Comparison of ENCODE assay signal across 8 cellular contexts in genomic region chr22:23857606-23858483, GRCh38. TPM values are rescaled to one million over a fixed set of nuclear protein-coding genes. Genes with fewer than 3 reads are reported as not detected.
DNase-seq lines count a peak whose midpoint lies in the region; ATAC-seq, FAIRE-seq and TF ChIP-seq lines count a peak whose summit lies in the region.

A gene with protein sequence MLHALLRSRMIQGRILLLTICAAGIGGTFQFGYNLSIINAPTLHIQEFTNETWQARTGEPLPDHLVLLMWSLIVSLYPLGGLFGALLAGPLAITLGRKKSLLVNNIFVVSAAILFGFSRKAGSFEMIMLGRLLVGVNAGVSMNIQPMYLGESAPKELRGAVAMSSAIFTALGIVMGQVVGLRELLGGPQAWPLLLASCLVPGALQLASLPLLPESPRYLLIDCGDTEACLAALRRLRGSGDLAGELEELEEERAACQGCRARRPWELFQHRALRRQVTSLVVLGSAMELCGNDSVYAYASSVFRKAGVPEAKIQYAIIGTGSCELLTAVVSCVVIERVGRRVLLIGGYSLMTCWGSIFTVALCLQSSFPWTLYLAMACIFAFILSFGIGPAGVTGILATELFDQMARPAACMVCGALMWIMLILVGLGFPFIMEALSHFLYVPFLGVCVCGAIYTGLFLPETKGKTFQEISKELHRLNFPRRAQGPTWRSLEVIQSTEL (plus strand): TSS chr22:23857875. CDS start chr22:23858000, 125 bp downstream.

- peak within 1 kb of the TSS; percentile 81 to 90 for H3K27ac ChIP-seq in A549
- no peak within 1 kb of the TSS for H3K27ac ChIP-seq in brain microvascular endothelial cell
- H3K27ac ChIP-seq in iPS DF 6.9 (ENCODE audit: low read length) = no peak within 1 kb of the TSS
- peak within 1 kb of the TSS; percentile 94 to 99 (median 98) for H3K27ac ChIP-seq in gastrocnemius medialis

- in situ Hi-C loops in brain microvascular endothelial cell (cut with HindIII; ENCODE audit: low pct_ligation_motif_present, low sequenced_read_pairs) = no loop called here
- in situ Hi-C loops in gastrocnemius medialis (cut with MboI; ENCODE audit: low sequenced_read_pairs in 4 of 4) = loop anchor here in 3 of 4 donors (10.0 to 25.0 kb wide), 2 partner anchors 313 to 321 kb away; no protein-coding TSS in a partner anchor

- H3K4me2 ChIP-seq in A549 = peak within 1 kb of the TSS; percentile 93

- no peak for FAIRE-seq in A549 (lab: Jason Lieb, UNC)

- TF ChIP-seq EP300 in A549 (IDR thresholded peaks at IDR 0.05) = no peak

- CTCF ChIA-PET in A549 (lab: Yijun Ruan, JAX) = interaction anchor here (1.0 to 3.1 kb wide), 4 partner anchors 8 to 36 kb away, joined by 3 to 27 read pairs (median 6); partner anchors contain the start of gene MIF

- H3K36me3 ChIP-seq in brain microvascular endothelial cell (replicated peaks) (no peaks in the 10 kb centered on the region), iPS DF 6.9 (ENCODE audit: control insufficient read depth, insufficient read depth, low read length) (no peaks in the 10 kb centered on the region), gastrocnemius medialis (no peaks in the 10 kb centered on the region)

- POLR2A ChIA-PET in A549 (lab: Yijun Ruan, JAX) = interaction anchor here (0.5 to 1.2 kb wide), 15 partner anchors 8 to 1751 kb away, joined by 3 to 25 read pairs (median 5); partner anchors contain the start of genes CHCHD10 and MIF

- TF ChIP-seq POLR2A in A549 (IDR thresholded peaks at IDR 0.05; ENCODE audit: low read length) (peak; percentile 92), GM18526 (IDR thresholded peaks at IDR 0.05; ENCODE audit: extremely low read depth, insufficient read length) (peak; percentile 94), gastrocnemius medialis (IDR thresholded peaks at IDR 0.05) (peak; percentile 70 to 87)

- no peak for TF ChIP-seq RAD21 in A549 (conservative IDR thresholded peaks at IDR 0.05 in 1 of 2, IDR thresholded peaks at IDR 0.05 in 1 of 2)

- H3K4me3 ChIP-seq in A549 = peak within 1 kb of the TSS; percentile 58
- H3K4me3 ChIP-seq in brain microvascular endothelial cell (ENCODE audit: low read depth, low read length) = peak within 1 kb of the TSS; percentile 74
- H3K4me3 ChIP-seq in iPS DF 6.9 (ENCODE audit: low read length) = peak within 1 kb of the TSS; percentile 50; the same call in 1 of the 2 replicates
- peak within 1 kb of the TSS; percentile 77 to 88 (median 86) for H3K4me3 ChIP-seq in gastrocnemius medialis

- no peaks in the 10 kb centered on the region for H3K9me3 ChIP-seq in A549
- no peaks in the 10 kb centered on the region for H3K9me3 ChIP-seq in iPS DF 6.9 (ENCODE audit: control insufficient read depth, insufficient read depth, low read length)
- H3K9me3 ChIP-seq in gastrocnemius medialis = no peaks in the 10 kb centered on the region

- peaks cover 9% of the 10 kb centered on the region; the same call in 1 of the 3 replicates for H3K4me1 ChIP-seq in A549
- peaks cover 2% of the 10 kb centered on the region; the same call in 1 of the 2 replicates for H3K4me1 ChIP-seq in iPS DF 6.9 (ENCODE audit: control insufficient read depth, insufficient read depth, low read length)
- H3K4me1 ChIP-seq in gastrocnemius medialis = peaks cover 18 to 23% of the 10 kb centered on the region in 2 donors

- DNase-seq in A549 (ENCODE audit: low read depth in 1 of 2, low spot score in 1 of 2) (peak; percentile 85 to 95), NCI-H2107 treated with DMSO at 0.1 percent for 48 hours (lab: John Stamatoyannopoulos, UW; ENCODE audit: unreplicated experiment) (peak; percentile 79), UCSD-AML1 (lab: John Stamatoyannopoulos, UW; ENCODE audit: unreplicated experiment) (peak; percentile 97), brain microvascular endothelial cell (peak; percentile 95), iPS DF 6.9 (ENCODE audit: low read depth, low spot score) (peak; percentile 97), gastrocnemius medialis (peak; percentile 94 to 97)

- TF ChIP-seq CTCF in A549 (IDR thresholded peaks at IDR 0.05) (no peak), brain microvascular endothelial cell (IDR thresholded peaks at IDR 0.05; ENCODE audit: low read depth, low read length, missing control alignments) (peak; percentile 47), gastrocnemius medialis (IDR thresholded peaks at IDR 0.05 in 4 of 5, conservative IDR thresholded peaks at IDR 0.05 in 1 of 5) (peak in 2 of 5 experiments; percentile 23 to 33)

- intact Hi-C loops in gastrocnemius medialis (cut with DNase I; ENCODE audit: low total_unique reads) = loop anchor here (5.0 kb wide), 1 partner anchor 34 kb away; the partner anchor contains the start of gene MIF

- WGBS in A549 (ENCODE audit: missing lambda C conversion rate) = 14% methylated on average over 24 of the region's 60 CpGs
- WGBS in iPS DF 6.9 (ENCODE audit: insufficient coverage, insufficient read length) = no CpG with 5 or more reads among the region's 60 CpGs

- ATAC-seq in A549 (peak; percentile 96 to 97), HG03064 (IDR thresholded peaks at IDR 0.05; ENCODE audit: low read depth, unreplicated experiment) (peak; percentile 90), gastrocnemius medialis (peak; percentile 94 to 95)

- H3K27me3 ChIP-seq in brain microvascular endothelial cell (replicated peaks) = no peaks in the 10 kb centered on the region
- no peaks in the 10 kb centered on the region for H3K27me3 ChIP-seq in iPS DF 6.9 (ENCODE audit: control insufficient read depth, insufficient read depth, low read length)
- no peaks in the 10 kb centered on the region for H3K27me3 ChIP-seq in gastrocnemius medialis

TF ChIP-seq in A549, 52 proteins besides CTCF, POLR2A, EP300 and RAD21:
- 0 out of 2 replicates have a peak, but pooled peaks have one; percentile 24 for TF ChIP-seq E2F6 (IDR thresholded peaks at IDR 0.05; ENCODE audit: borderline replicate concordance, low read depth)
- no peak for TF ChIP-seq ZSCAN20 (CRISPR knock-in tag; IDR thresholded peaks at IDR 0.05)
- TF ChIP-seq ZNF302 (CRISPR knock-in tag; IDR thresholded peaks at IDR 0.05) = no peak
- no peak for TF ChIP-seq EHMT2 (IDR thresholded peaks at IDR 0.05; ENCODE audit: low read depth)
- TF ChIP-seq, protein P1, sequence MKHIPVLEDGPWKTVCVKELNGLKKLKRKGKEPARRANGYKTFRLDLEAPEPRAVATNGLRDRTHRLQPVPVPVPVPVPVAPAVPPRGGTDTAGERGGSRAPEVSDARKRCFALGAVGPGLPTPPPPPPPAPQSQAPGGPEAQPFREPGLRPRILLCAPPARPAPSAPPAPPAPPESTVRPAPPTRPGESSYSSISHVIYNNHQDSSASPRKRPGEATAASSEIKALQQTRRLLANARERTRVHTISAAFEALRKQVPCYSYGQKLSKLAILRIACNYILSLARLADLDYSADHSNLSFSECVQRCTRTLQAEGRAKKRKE (CRISPR knock-in tag; IDR thresholded peaks at IDR 0.05; ENCODE audit: low read depth) = no peak
- no peak for TF ChIP-seq ZC3H11A (IDR thresholded peaks at IDR 0.05)
- TF ChIP-seq JUN (IDR thresholded peaks at IDR 0.05) = peak in 1 of 2 experiments; percentile 42; a peak in 1 of 5 replicates
- peak; percentile 39; the same call in 1 of the 2 replicates for TF ChIP-seq PHF8 (IDR thresholded peaks at IDR 0.05; ENCODE audit: borderline replicate concordance, low read depth)
- TF ChIP-seq MAFK (IDR thresholded peaks at IDR 0.05; ENCODE audit: partially characterized antibody) = peak; percentile 47
- TF ChIP-seq USF2 (IDR thresholded peaks at IDR 0.05) = no peak
- no peak for TF ChIP-seq BHLHE40 (IDR thresholded peaks at IDR 0.05; ENCODE audit: low read depth, low read length)
- TF ChIP-seq JUNB (IDR thresholded peaks at IDR 0.05) = no peak
- TF ChIP-seq HOXB13 (CRISPR knock-in tag; IDR thresholded peaks at IDR 0.05; ENCODE audit: low read depth) = no peak
- peak; percentile 68 for TF ChIP-seq MAX (IDR thresholded peaks at IDR 0.05)
- TF ChIP-seq CBX8 (IDR thresholded peaks at IDR 0.05) = no peak
- TF ChIP-seq GATA3 (IDR thresholded peaks at IDR 0.05; ENCODE audit: borderline replicate concordance) = no peak
- TF ChIP-seq TP53 (CRISPR knock-in tag; IDR thresholded peaks at IDR 0.05) = no peak

RNA-seq across cellular contexts. Expression of the gene that starts here (rescaled TPM):
- polyA plus RNA-seq in A549 (2011; rRNA removed) (5.6 and 6.9 TPM in 2 replicates), A549 (2017; fragmentation: RNase III; extraction: RNeasy Plus Mini Kit Qiagen cat#74134 plus additional on column Dnase treatment) (9.5 to 12.4 TPM (median 12.4 TPM) in 3 replicates)
- polyA plus RNA-seq in A549 (2012; cell fraction: cytosol; rRNA removed) = 8.1 and 8.9 TPM in 2 replicates
- polyA plus RNA-seq in A549 (2012; cell fraction: nucleus; rRNA removed) = 18.4 and 18.6 TPM in 2 replicates
- polyA minus RNA-seq in A549 (2011; rRNA and poly(A)+ RNA removed) = 7.8 and 12.7 TPM in 2 replicates
- 10 to 100 TPM in 1 of 4 donors, 1 to 10 TPM in 3; 2.4 to 19.0 (median 6.2) TPM for total RNA-seq in gastrocnemius medialis

Comparison
In these comparisons a context has a peak if more than half of its experiments do, and no peak if none do; other contexts are left out.
1. H3K27ac ChIP-seq: peak in A549 (2 of 2) and gastrocnemius medialis (4 of 4); none in brain microvascular endothelial cell (single experiment) and iPS DF 6.9 (single experiment).
2. Peak in every context shown above with its lines, with median percentiles within 50 percentile points of each other: ATAC-seq, DNase-seq, H3K4me3 ChIP-seq and POLR2A ChIP-seq.